11 cellular contexts compared by ENCODE assay signal in the genomic region with DNA sequence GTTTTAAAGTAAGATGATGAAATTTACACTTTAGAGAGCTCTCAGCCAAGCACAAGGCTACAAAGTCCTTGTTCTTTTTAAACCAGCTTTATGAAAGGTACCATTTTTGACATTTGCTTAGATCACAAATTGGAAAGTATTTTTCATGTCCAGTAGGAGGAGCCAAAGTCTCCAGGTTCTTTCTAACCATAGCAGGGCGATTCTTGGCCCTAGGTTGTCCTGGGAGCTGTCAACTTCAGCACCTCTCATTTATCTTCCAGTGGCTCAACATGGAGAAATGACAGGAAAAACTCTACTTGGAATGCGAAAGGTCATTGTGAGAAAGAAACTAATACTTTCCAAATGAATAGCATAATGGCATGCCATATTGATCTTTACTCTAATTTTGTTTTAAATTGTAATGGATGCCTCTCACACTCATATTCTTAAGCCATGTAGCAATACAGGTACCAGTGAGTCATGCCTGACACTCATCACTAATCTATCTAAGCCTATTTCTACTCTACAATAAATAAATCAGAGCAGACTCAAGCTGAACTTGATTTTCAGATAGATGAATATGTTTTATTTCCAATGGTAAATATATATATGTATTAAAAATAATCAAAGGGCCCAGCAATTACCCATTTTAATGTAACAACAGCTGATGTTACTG.
DNase-seq lines count a peak whose midpoint lies in the region; TF ChIP-seq lines count a peak whose summit lies in the region.
"Had no signal": no experiment of that assay in that cellular context is flagged by ENCODE, and none has a peak within 500 bp of the region (broad histone marks: within the 10 kb centered on the region; RNA-seq: fewer than 3 reads in every experiment).

No MANE protein-coding gene starts in this region.

- H3K4me3 Mint-ChIP-seq in brain (peak overlapping the region in 1 of 5 experiments; percentile 67), nephron (no peak overlapping the region)
- H3K4me3 Mint-ChIP-seq: natural killer cell; stimulated activated memory B cell treated with anti-CD40 and anti-IgM and Interleukin-4, amounts not matched to agents 10 μg/mL and 1 μg/mL and 100 μg/mL, for 72 hours had no signal

- peaks cover 0 to 4% of the 10 kb centered on the region in 2 donors for H3K9me3 ChIP-seq in ascending aorta

- no peak overlapping the region for H3K4me3 ChIP-seq in ascending aorta

- no peaks in the 10 kb centered on the region for H3K4me1 ChIP-seq in ascending aorta

- H3K4me1 Mint-ChIP-seq in brain (peaks cover 9% of the 10 kb centered on the region), nephron (no peaks in the 10 kb centered on the region)
- H3K4me1 Mint-ChIP-seq: natural killer cell; stimulated activated memory B cell treated with anti-CD40 and anti-IgM and Interleukin-4, amounts not matched to agents 10 μg/mL and 1 μg/mL and 100 μg/mL, for 72 hours had no signal

- TF ChIP-seq CTCF in GM12873 (IDR thresholded peaks at IDR 0.05; ENCODE audit: insufficient read depth, low read depth, low read length, missing control alignments) = peak; percentile 37
- TF ChIP-seq CTCF in brain (conservative IDR thresholded peaks at IDR 0.05) = peak; percentile 35 to 75
- TF ChIP-seq CTCF in nephron (IDR thresholded peaks at IDR 0.05; ENCODE audit: unreplicated experiment in 3 of 3) = peak; percentile 50 to 77 (median 60)
- TF ChIP-seq CTCF in ascending aorta (IDR thresholded peaks at IDR 0.05) = no peak

- H3K9me3 Mint-ChIP-seq in brain = peaks cover 0 to 4% (median 2%) of the 10 kb centered on the region in 5 experiments
- no peaks in the 10 kb centered on the region for H3K9me3 Mint-ChIP-seq in nephron

- H3K27ac Mint-ChIP-seq in brain (peak overlapping the region in 1 of 5 experiments; percentile 79), nephron (no peak overlapping the region)
- H3K27ac Mint-ChIP-seq: natural killer cell; stimulated activated memory B cell treated with anti-CD40 and anti-IgM and Interleukin-4, amounts not matched to agents 10 μg/mL and 1 μg/mL and 100 μg/mL, for 72 hours had no signal

- H3K27me3 Mint-ChIP-seq in brain (peaks cover 48% of the 10 kb centered on the region), nephron (ENCODE audit: low read depth) (peaks cover 74% of the 10 kb centered on the region)

- intact Hi-C loops in ascending aorta (cut with DNase I) = no loop called here

- no peak overlapping the region for H3K27ac ChIP-seq in ascending aorta

- DNase-seq in NAMALWA (ENCODE audit: low spot score) (peak; percentile 50), GF-D8 (lab: John Stamatoyannopoulos, UW) (no peak), ascending aorta (ENCODE audit: low spot score in 2 of 2) (no peak)
- no peak for DNase-seq in stimulated activated naive CD4-positive, alpha-beta T cell treated with Interleukin-2 at 50 U/mL for 16 hours (lab: John Stamatoyannopoulos, UW)
- no peak for DNase-seq in stimulated activated CD4-positive, alpha-beta T cell treated with anti-CD3 and anti-CD28 coated beads, Interleukin-4, amount 100 ng/mL, for 1 hour
- DNase-seq: activated CD4-positive, CD25-positive, alpha-beta regulatory T cell treated with anti-CD3 and anti-CD28 coated beads, Interleukin-2, amount 50 U/mL, for 72 hours; natural killer cell had no signal

- H3K27me3 ChIP-seq in ascending aorta = no peaks in the 10 kb centered on the region

- H3K36me3 Mint-ChIP-seq in brain (no peaks in the 10 kb centered on the region), nephron (ENCODE audit: low read depth) (no peaks in the 10 kb centered on the region)
- H3K36me3 Mint-ChIP-seq: natural killer cell; stimulated activated memory B cell treated with anti-CD40 and anti-IgM and Interleukin-4, amounts not matched to agents 10 μg/mL and 1 μg/mL and 100 μg/mL, for 72 hours had no signal

- H3K36me3 ChIP-seq in ascending aorta = no peaks in the 10 kb centered on the region

Comparison
In these comparisons a context has a peak if more than half of its experiments do, and no peak if none do; other contexts are left out.
1. CTCF ChIP-seq: peak in GM12873 (single experiment), brain (2 of 2) and nephron (3 of 3); none in ascending aorta (0 of 3).